Comparison of ENCODE assay signal across 7 cellular contexts in genomic region chr17:8965394-8966168, GRCh38. TPM values are rescaled to one million over a fixed set of nuclear protein-coding genes. Genes with fewer than 3 reads are reported as not detected.
A peak's percentile ranks its signal among the peaks of the same experiment; 100 is the strongest.
DNase-seq lines count a peak whose midpoint lies in the region; ATAC-seq and TF ChIP-seq lines count a peak whose summit lies in the region.

PIK3R5 (minus strand) TSS chr17:8965707; CDS start chr17:8911494, 54,213 bp downstream.

- peaks cover 4% of the 10 kb centered on the region for H3K9me3 ChIP-seq in neural cell (ENCODE audit: low read length)

- intact Hi-C loops in activated CD4-positive, alpha-beta T cell treated with anti-CD3 and anti-CD28 coated beads for 36 hours (cut with DNase I, micrococcal nuclease): loop anchor here (1.0 to 2.0 kb wide), 6 partner anchors 11 to 80 kb away; no protein-coding TSS in a partner anchor

- H3K4me2 ChIP-seq in neural cell (ENCODE audit: low read length): no peak within 1 kb of the TSS

- no peaks in the 10 kb centered on the region for H3K36me3 ChIP-seq in neural cell (ENCODE audit: insufficient read depth, low read length)

- no peak for TF ChIP-seq RAD21 in neural cell (conservative IDR thresholded peaks at IDR 0.05)

- H2AFZ ChIP-seq in neural cell (ENCODE audit: low read depth, low read length): no peak within 1 kb of the TSS

- H4K20me1 ChIP-seq in neural cell (ENCODE audit: insufficient read depth): no peaks in the 10 kb centered on the region

- no peaks in the 10 kb centered on the region for H3F3A ChIP-seq in neural cell (ENCODE audit: insufficient read depth, low read length, poor library complexity, severe bottlenecking)

- POLR2A ChIA-PET in activated CD4-positive, alpha-beta T cell treated with anti-CD3 and anti-CD28 coated beads for 36 hours (lab: Charles Lee): no interaction called here

- no peaks in the 10 kb centered on the region for H3K27me3 Mint-ChIP-seq in activated CD4-positive, alpha-beta T cell treated with anti-CD3 and anti-CD28 coated beads for 36 hours

- H3K4me3 Mint-ChIP-seq in activated CD4-positive, alpha-beta T cell treated with anti-CD3 and anti-CD28 coated beads for 36 hours: peak within 1 kb of the TSS; percentile 81

- TF ChIP-seq EP300 in neural cell (conservative IDR thresholded peaks at IDR 0.05; ENCODE audit: poor library complexity, severe bottlenecking): no peak

- peak within 1 kb of the TSS; percentile 55 for H3K4me3 ChIP-seq in neural cell (ENCODE audit: low read length)

- H3K27me3 ChIP-seq in neural cell (ENCODE audit: insufficient read depth, low read depth, low read length): peaks cover 34% of the 10 kb centered on the region

- H3K4me1 Mint-ChIP-seq in activated CD4-positive, alpha-beta T cell treated with anti-CD3 and anti-CD28 coated beads for 36 hours: peaks cover 46% of the 10 kb centered on the region

- H3K9ac ChIP-seq in neural cell (ENCODE audit: low read length): no peak within 1 kb of the TSS

- peaks cover 15% of the 10 kb centered on the region for H3K36me3 Mint-ChIP-seq in activated CD4-positive, alpha-beta T cell treated with anti-CD3 and anti-CD28 coated beads for 36 hours (ENCODE audit: low read depth)

- peak within 1 kb of the TSS; percentile 87 for H3K27ac Mint-ChIP-seq in activated CD4-positive, alpha-beta T cell treated with anti-CD3 and anti-CD28 coated beads for 36 hours

- H3K79me2 ChIP-seq in neural cell (replicated peaks; ENCODE audit: insufficient read depth, low read length): no peaks in the 10 kb centered on the region

- H3K27ac ChIP-seq in neural cell (ENCODE audit: low read length): no peak within 1 kb of the TSS
- H3K27ac ChIP-seq in substantia nigra (ENCODE audit: low read depth, low read length, poor library complexity, severe bottlenecking): peak within 1 kb of the TSS; percentile 64

- TF ChIP-seq CTCF in neural cell (IDR thresholded peaks at IDR 0.05; ENCODE audit: poor library complexity, severe bottlenecking): no peak

- peak; percentile 82 for ATAC-seq in GM19397 (IDR thresholded peaks at IDR 0.05; ENCODE audit: unreplicated experiment)
- peak; percentile 61 for ATAC-seq in HG03571 (IDR thresholded peaks at IDR 0.05; ENCODE audit: unreplicated experiment)
- peak; percentile 76 for ATAC-seq in activated CD4-positive, alpha-beta T cell treated with anti-CD3 and anti-CD28 coated beads for 36 hours

- H3K9me3 Mint-ChIP-seq in activated CD4-positive, alpha-beta T cell treated with anti-CD3 and anti-CD28 coated beads for 36 hours (ENCODE audit: low read depth): peaks cover 13% of the 10 kb centered on the region

- H3K9me2 ChIP-seq in neural cell (ENCODE audit: insufficient read depth, low read length): no peaks in the 10 kb centered on the region

- CTCF ChIA-PET in activated CD4-positive, alpha-beta T cell treated with anti-CD3 and anti-CD28 coated beads for 36 hours (lab: Charles Lee): interaction anchor here (0.5 to 2.1 kb wide), 4 partner anchors 12 to 587 kb away, joined by 3 to 6 read pairs (median 4); no protein-coding TSS in a partner anchor

- peak; percentile 91 for DNase-seq in activated CD4-positive, alpha-beta T cell treated with anti-CD3 and anti-CD28 coated beads for 36 hours
- peak; percentile 72 for DNase-seq in effector CD4-positive, alpha-beta T cell
- DNase-seq in substantia nigra (lab: John Stamatoyannopoulos, UW) (peak in 10 of 49 donors; percentile 5 to 60 (median 22)), NCI-H187 (lab: John Stamatoyannopoulos, UW) (no peak)

TF ChIP-seq in neural cell, 6 proteins besides CTCF, POLR2A, EP300 and RAD21:
- TF ChIP-seq MXI1 (conservative IDR thresholded peaks at IDR 0.05; ENCODE audit: poor library complexity, severe bottlenecking): no peak
- TF ChIP-seq, protein P1, sequence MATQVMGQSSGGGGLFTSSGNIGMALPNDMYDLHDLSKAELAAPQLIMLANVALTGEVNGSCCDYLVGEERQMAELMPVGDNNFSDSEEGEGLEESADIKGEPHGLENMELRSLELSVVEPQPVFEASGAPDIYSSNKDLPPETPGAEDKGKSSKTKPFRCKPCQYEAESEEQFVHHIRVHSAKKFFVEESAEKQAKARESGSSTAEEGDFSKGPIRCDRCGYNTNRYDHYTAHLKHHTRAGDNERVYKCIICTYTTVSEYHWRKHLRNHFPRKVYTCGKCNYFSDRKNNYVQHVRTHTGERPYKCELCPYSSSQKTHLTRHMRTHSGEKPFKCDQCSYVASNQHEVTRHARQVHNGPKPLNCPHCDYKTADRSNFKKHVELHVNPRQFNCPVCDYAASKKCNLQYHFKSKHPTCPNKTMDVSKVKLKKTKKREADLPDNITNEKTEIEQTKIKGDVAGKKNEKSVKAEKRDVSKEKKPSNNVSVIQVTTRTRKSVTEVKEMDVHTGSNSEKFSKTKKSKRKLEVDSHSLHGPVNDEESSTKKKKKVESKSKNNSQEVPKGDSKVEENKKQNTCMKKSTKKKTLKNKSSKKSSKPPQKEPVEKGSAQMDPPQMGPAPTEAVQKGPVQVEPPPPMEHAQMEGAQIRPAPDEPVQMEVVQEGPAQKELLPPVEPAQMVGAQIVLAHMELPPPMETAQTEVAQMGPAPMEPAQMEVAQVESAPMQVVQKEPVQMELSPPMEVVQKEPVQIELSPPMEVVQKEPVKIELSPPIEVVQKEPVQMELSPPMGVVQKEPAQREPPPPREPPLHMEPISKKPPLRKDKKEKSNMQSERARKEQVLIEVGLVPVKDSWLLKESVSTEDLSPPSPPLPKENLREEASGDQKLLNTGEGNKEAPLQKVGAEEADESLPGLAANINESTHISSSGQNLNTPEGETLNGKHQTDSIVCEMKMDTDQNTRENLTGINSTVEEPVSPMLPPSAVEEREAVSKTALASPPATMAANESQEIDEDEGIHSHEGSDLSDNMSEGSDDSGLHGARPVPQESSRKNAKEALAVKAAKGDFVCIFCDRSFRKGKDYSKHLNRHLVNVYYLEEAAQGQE (IDR thresholded peaks at IDR 0.05; ENCODE audit: borderline replicate concordance): no peak
- no peak for TF ChIP-seq SMC3 (conservative IDR thresholded peaks at IDR 0.05; ENCODE audit: poor library complexity)
- no peak for TF ChIP-seq TAF1 (IDR thresholded peaks at IDR 0.05; ENCODE audit: low read depth)
- TF ChIP-seq EZH2 (IDR thresholded peaks at IDR 0.05; ENCODE audit: borderline replicate concordance, insufficient read depth, low read length, poor library complexity, severe bottlenecking): no peak
- no peak for TF ChIP-seq POLR2AphosphoS5 (IDR thresholded peaks at IDR 0.05)

RNA-seq across cellular contexts. Expression of gene PIK3R5, which starts in this region (rescaled TPM):
- 10 to 100 TPM; 20.4 to 29.2 TPM for total RNA-seq in activated CD4-positive, alpha-beta T cell treated with anti-CD3 and anti-CD28 coated beads for 36 hours
- not detected in 2 replicates for polyA plus RNA-seq in neural cell
- not detected in 2 replicates for polyA minus RNA-seq in neural cell

Comparison
In these comparisons a context has a peak if more than half of its experiments do, and no peak if none do; other contexts are left out.
1. DNase-seq: peak in activated CD4-positive, alpha-beta T cell treated with anti-CD3 and anti-CD28 coated beads for 36 hours (single experiment) and effector CD4-positive, alpha-beta T cell (single experiment); none in NCI-H187 (0 of 2).
2. Peak in every context shown above with its lines, with median percentiles within 50 percentile points of each other: ATAC-seq.